In the genomic region with DNA sequence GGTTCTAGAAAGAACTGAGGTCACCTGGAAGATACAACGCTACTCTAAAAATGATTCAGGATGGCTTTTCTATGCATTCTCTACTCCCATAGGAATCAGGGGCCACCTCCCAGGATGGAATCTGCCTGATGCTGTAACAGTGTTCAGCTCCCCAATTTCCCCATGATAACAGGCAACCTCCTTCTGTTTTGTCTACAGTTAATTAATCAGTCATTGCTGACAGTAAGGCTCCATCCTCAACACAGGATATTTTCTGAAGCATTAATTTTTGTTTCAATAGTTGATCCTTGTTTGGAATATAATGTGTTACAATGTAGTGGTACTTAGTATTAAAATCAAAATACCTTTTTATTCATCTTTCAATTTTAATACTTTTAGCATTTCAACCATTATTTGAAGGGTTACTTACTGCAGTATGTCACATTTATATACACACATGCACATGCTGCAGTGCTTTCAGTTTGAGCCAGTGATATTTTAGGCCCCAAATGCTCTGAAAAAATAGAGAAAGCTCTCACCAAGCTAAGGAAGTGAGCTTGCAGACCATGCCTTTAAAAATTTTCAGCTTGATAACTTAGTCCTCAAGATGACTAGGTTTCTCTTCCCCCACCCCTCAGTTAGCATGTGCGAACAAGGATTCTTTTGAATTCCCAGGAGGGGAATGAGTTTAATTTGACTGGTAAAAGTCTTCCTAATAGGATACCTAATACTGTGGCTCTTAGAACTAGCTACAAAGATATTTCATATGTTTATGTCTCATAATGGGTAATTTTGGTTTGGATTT, we compare ENCODE assay signal across 8 cellular contexts. TPM values are rescaled to one million over a fixed set of nuclear protein-coding genes. Genes with fewer than 3 reads are reported as not detected.
DNase-seq lines count a peak whose midpoint lies in the region; ATAC-seq and TF ChIP-seq lines count a peak whose summit lies in the region.

No MANE protein-coding gene starts in this region.

- no peaks in the 10 kb centered on the region for H3K9me3 ChIP-seq in OCI-LY3 (ENCODE audit: insufficient read depth, low read length)

- intact Hi-C loops in left cardiac atrium (cut with DNase I) = no loop called here

- H3K79me2 ChIP-seq in OCI-LY3 (ENCODE audit: low read length) = peaks cover 36% of the 10 kb centered on the region

- peak overlapping the region; percentile 97 for H3K27ac ChIP-seq in OCI-LY3 (ENCODE audit: low read length)

- no peaks in the 10 kb centered on the region for H3K27me3 Mint-ChIP-seq in natural killer cell treated with Interleukin-12 subunit alpha and Interleukin-12 subunit beta and Interleukin-15 and Interleukin-18, amount 100 ng/mL, for 72 hours

- H3K4me3 Mint-ChIP-seq in natural killer cell treated with Interleukin-12 subunit alpha and Interleukin-12 subunit beta and Interleukin-15 and Interleukin-18, amount 100 ng/mL, for 72 hours = peak overlapping the region; percentile 92

- H3K36me3 Mint-ChIP-seq in natural killer cell treated with Interleukin-12 subunit alpha and Interleukin-12 subunit beta and Interleukin-15 and Interleukin-18, amount 100 ng/mL, for 72 hours = no peaks in the 10 kb centered on the region

- H3K4me1 ChIP-seq in OCI-LY3 (ENCODE audit: low read length) = peaks cover 45% of the 10 kb centered on the region

- H4K20me1 ChIP-seq in OCI-LY3 (ENCODE audit: insufficient read depth, low read length) = no peaks in the 10 kb centered on the region

- peaks cover 3% of the 10 kb centered on the region for H3K9me3 Mint-ChIP-seq in natural killer cell treated with Interleukin-12 subunit alpha and Interleukin-12 subunit beta and Interleukin-15 and Interleukin-18, amount 100 ng/mL, for 72 hours

- no peak for DNase-seq in natural killer cell treated with Interleukin-12 subunit alpha and Interleukin-12 subunit beta and Interleukin-15 and Interleukin-18, amount 100 ng/mL, for 72 hours (ENCODE audit: low spot score)
- DNase-seq in NCI-H1694 treated with DMSO at 0.1 percent for 48 hours (lab: John Stamatoyannopoulos, UW) (no peak), GF-D8 (lab: John Stamatoyannopoulos, UW) (no peak), DMS53 treated with DMSO at 0.1 percent for 48 hours (lab: John Stamatoyannopoulos, UW; ENCODE audit: unreplicated experiment) (no peak), left cardiac atrium (no peak)

- H3K4me1 Mint-ChIP-seq in natural killer cell treated with Interleukin-12 subunit alpha and Interleukin-12 subunit beta and Interleukin-15 and Interleukin-18, amount 100 ng/mL, for 72 hours (ENCODE audit: low read depth in 2 of 2) = peaks cover 52 to 59% of the 10 kb centered on the region in 2 donors

- H3K27ac Mint-ChIP-seq in natural killer cell treated with Interleukin-12 subunit alpha and Interleukin-12 subunit beta and Interleukin-15 and Interleukin-18, amount 100 ng/mL, for 72 hours = peak overlapping the region; percentile 93 to 95

- H3K36me3 ChIP-seq in OCI-LY3 (replicated peaks; ENCODE audit: low read depth, low read length) = peaks cover 25% of the 10 kb centered on the region

- H3K9ac ChIP-seq in OCI-LY3 (ENCODE audit: low read length) = peak overlapping the region; percentile 89

- H3K4me3 ChIP-seq in OCI-LY3 (ENCODE audit: low read length) = peak overlapping the region; percentile 88

- peak overlapping the region; percentile 69 for H3K4me2 ChIP-seq in OCI-LY3 (ENCODE audit: low read length)

- TF ChIP-seq CTCF in OCI-LY3 (IDR thresholded peaks at IDR 0.05; ENCODE audit: low read depth, low read length) = no peak

- ATAC-seq in GM18861 (IDR thresholded peaks at IDR 0.05; ENCODE audit: unreplicated experiment) = peak; percentile 33
- ATAC-seq in HG02571 (IDR thresholded peaks at IDR 0.05; ENCODE audit: unreplicated experiment) = peak; percentile 40
- ATAC-seq in natural killer cell treated with Interleukin-12 subunit alpha and Interleukin-12 subunit beta and Interleukin-15 and Interleukin-18, amount 100 ng/mL, for 72 hours = peak; percentile 36 to 45
- ATAC-seq in left cardiac atrium = no peak

- peaks cover 4% of the 10 kb centered on the region; the same call in 1 of the 2 replicates for H3K27me3 ChIP-seq in OCI-LY3 (ENCODE audit: low read depth, low read length)

- H2AFZ ChIP-seq in OCI-LY3 (ENCODE audit: low read depth, low read length) = no peak overlapping the region

RNA-seq across cellular contexts. Expression of gene PIK3CG, which starts 0.6 kb away (rescaled TPM):
- total RNA-seq in natural killer cell treated with Interleukin-12 subunit alpha and Interleukin-12 subunit beta and Interleukin-15 and Interleukin-18, amount 100 ng/mL, for 72 hours = 10 to 100 TPM; 64.2 to 80.7 TPM
- 1 to 10 TPM; 2.4 to 3.0 TPM for total RNA-seq in left cardiac atrium

Comparison
In these comparisons a context has a peak if more than half of its experiments do, and no peak if none do; other contexts are left out.
1. ATAC-seq: peak in GM18861 (single experiment), HG02571 (single experiment) and natural killer cell treated with Interleukin-12 subunit alpha and Interleukin-12 subunit beta and Interleukin-15 and Interleukin-18, amount 100 ng/mL, for 72 hours (2 of 2); none in left cardiac atrium (0 of 2).
2. RNA of gene PIK3CG, which starts 0.6 kb away (total RNA-seq): 64.2 to 80.7 TPM in natural killer cell treated with Interleukin-12 subunit alpha and Interleukin-12 subunit beta and Interleukin-15 and Interleukin-18, amount 100 ng/mL, for 72 hours; 2.4 to 3.0 TPM in left cardiac atrium; every median in the first group is over 10 times any median in the second.